Comparison of ENCODE assay signal across 13 cellular contexts in the genomic region with DNA sequence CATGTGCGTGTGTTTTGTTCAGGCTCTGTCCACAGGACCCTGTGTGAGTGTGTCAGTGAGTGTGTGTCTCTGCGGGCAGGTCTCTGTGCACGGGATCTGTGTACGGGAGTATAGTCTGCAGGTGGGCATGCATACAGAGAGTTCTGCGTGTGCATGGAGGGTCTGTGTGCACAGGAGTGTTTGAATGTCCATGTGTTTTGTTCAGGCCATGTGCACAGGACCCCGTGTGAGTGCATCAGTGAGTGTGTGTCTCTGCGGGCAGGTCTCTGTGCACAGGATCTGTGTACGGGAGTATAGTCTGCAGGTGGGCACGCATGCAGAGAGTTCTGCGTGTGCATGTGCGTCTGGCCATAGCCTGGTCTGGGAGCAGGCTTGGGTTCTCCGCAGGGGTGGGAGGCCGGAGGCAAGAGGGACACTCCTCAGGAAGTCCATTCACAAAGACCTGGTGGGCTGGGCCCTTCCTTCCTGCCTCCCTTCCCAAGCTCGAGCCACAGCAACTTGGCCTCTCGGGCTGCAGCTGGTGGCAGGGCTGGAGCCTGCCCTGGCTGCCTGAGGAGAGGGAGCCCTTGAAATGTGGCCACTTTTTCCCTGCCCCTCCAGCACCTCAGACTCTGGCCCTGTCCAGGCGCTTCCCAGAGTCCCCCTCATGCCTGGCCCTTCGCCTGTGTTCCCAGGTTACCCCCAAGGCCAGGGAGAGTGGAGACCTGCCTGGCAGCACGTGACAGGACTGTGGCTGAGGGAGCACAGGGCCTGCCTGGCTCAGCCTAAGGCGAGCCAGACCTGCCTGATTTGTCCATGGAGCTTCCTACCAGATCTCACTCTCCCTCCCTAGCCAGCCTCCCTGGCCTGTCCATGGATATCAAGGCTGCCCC. TPM values are rescaled to one million over a fixed set of nuclear protein-coding genes. Genes with fewer than 3 reads are reported as not detected.
DNase-seq lines count a peak whose midpoint lies in the region; ATAC-seq and TF ChIP-seq lines count a peak whose summit lies in the region.
"Had no signal": no experiment of that assay in that cellular context is flagged by ENCODE, and none has a peak within 500 bp of the region (broad histone marks: within the 10 kb centered on the region; RNA-seq: fewer than 3 reads in every experiment).

No MANE protein-coding gene starts in this region.

- peaks cover 0 to 5% of the 10 kb centered on the region in 2 donors for H3K36me3 ChIP-seq in lung (ENCODE audit: control insufficient read depth in 2 of 2, insufficient read depth in 2 of 2, low read length in 2 of 2)
- H3K36me3 ChIP-seq: SJSA1, transverse colon had no signal

- no peak overlapping the region for H3K4me3 ChIP-seq in lung
- H3K4me3 ChIP-seq: SJSA1, transverse colon had no signal

- DNase-seq in ecto neural progenitor cell (ENCODE audit: low spot score) (peak; percentile 52), lung (ENCODE audit: low spot score) (no peak), GM19240 (ENCODE audit: insufficient read length, low spot score) (no peak), NCI-H2081 treated with DMSO at 0.1 percent for 48 hours (lab: John Stamatoyannopoulos, UW) (no peak)
- DNase-seq in activated CD4-positive, alpha-beta T cell treated with anti-CD3 and anti-CD28 coated beads, Interleukin-2, amount 10 ng/mL, durations not matched to agents 24 days and 14 days: no peak
- DNase-seq: HCEC 1CT, NCI-H524, transverse colon had no signal

- no peaks in the 10 kb centered on the region for H3K4me1 Mint-ChIP-seq in activated CD4-positive, alpha-beta T cell treated with anti-CD3 and anti-CD28 coated beads, Interleukin-2, amount 10 ng/mL, durations not matched to agents 24 days and 14 days

- TF ChIP-seq CTCF in C4-2B (conservative IDR thresholded peaks at IDR 0.05) (no peak), lung (IDR thresholded peaks at IDR 0.05; ENCODE audit: control extremely low read depth, extremely low read depth) (no peak)

- no peak overlapping the region for H3K4me3 Mint-ChIP-seq in activated CD4-positive, alpha-beta T cell treated with anti-CD3 and anti-CD28 coated beads, Interleukin-2, amount 10 ng/mL, durations not matched to agents 24 days and 14 days

- H3K9me3 Mint-ChIP-seq in activated CD4-positive, alpha-beta T cell treated with anti-CD3 and anti-CD28 coated beads, Interleukin-2, amount 10 ng/mL, durations not matched to agents 24 days and 14 days: no peaks in the 10 kb centered on the region

- intact Hi-C loops in activated CD4-positive, alpha-beta T cell treated with anti-CD3 and anti-CD28 coated beads, Interleukin-2, amount 10 ng/mL, durations not matched to agents 24 days and 14 days (cut with micrococcal nuclease): no loop called here

- 65 to 75% methylated on average over 18 to 19 of the region's 19 CpGs for WGBS in lung, 2 donors

- H3K27me3 Mint-ChIP-seq in activated CD4-positive, alpha-beta T cell treated with anti-CD3 and anti-CD28 coated beads, Interleukin-2, amount 10 ng/mL, durations not matched to agents 24 days and 14 days: peaks cover 8% of the 10 kb centered on the region

- no peaks in the 10 kb centered on the region for H3K36me3 Mint-ChIP-seq in activated CD4-positive, alpha-beta T cell treated with anti-CD3 and anti-CD28 coated beads, Interleukin-2, amount 10 ng/mL, durations not matched to agents 24 days and 14 days (ENCODE audit: low read depth)

- no peak for ATAC-seq in lung (ENCODE audit: insufficient read depth, low FRiP score)

- H3K27ac ChIP-seq in C4-2B (peak overlapping the region; percentile 51), lung (ENCODE audit: low read depth in 1 of 2, low read length in 1 of 2) (peak overlapping the region; percentile 77 to 91)
- H3K27ac ChIP-seq: SJSA1 had no signal

- H3K4me1 ChIP-seq in lung (ENCODE audit: control insufficient read depth in 2 of 2, insufficient read depth in 2 of 2, low read length in 2 of 2): peaks cover 0 to 16% of the 10 kb centered on the region in 2 donors
- H3K4me1 ChIP-seq: SJSA1 had no signal

- H3K27me3 ChIP-seq in lung (ENCODE audit: control insufficient read depth, insufficient read depth): no peaks in the 10 kb centered on the region

- H3K9me3 ChIP-seq in lung (ENCODE audit: control insufficient read depth in 2 of 2, insufficient read depth in 1 of 2, low read length in 1 of 2): no peaks in the 10 kb centered on the region
- H3K9me3 ChIP-seq: SJSA1, transverse colon had no signal

- H3K27ac Mint-ChIP-seq in activated CD4-positive, alpha-beta T cell treated with anti-CD3 and anti-CD28 coated beads, Interleukin-2, amount 10 ng/mL, durations not matched to agents 24 days and 14 days: no peak overlapping the region

RNA-seq across cellular contexts. Expression of gene HSPA12B, which starts 6.8 kb away (rescaled TPM):
- 10 to 100 TPM; 23.0 to 28.3 TPM for total RNA-seq in lung
- polyA plus RNA-seq in lung: 10 to 100 TPM; 11.4 to 16.8 TPM
- not detected in 2 replicates for total RNA-seq in activated CD4-positive, alpha-beta T cell treated with anti-CD3 and anti-CD28 coated beads, Interleukin-2, amount 10 ng/mL, durations not matched to agents 24 days and 14 days
- total RNA-seq: mononuclear cell, SJSA1 had no signal

RNA-seq across cellular contexts. Expression of gene SIGLEC1, which starts 26.9 kb away (rescaled TPM):
- total RNA-seq in lung: 10 to 100 TPM in 1 of 2 donors, 1 to 10 TPM in 1; 3.7 to 34.2 TPM
- 10 to 100 TPM; 18.1 to 19.2 TPM for polyA plus RNA-seq in lung
- not detected in 2 replicates for total RNA-seq in activated CD4-positive, alpha-beta T cell treated with anti-CD3 and anti-CD28 coated beads, Interleukin-2, amount 10 ng/mL, durations not matched to agents 24 days and 14 days
- total RNA-seq: pulmonary artery endothelial cell, SJSA1 had no signal
- polyA plus RNA-seq: AG04450 had no signal

RNA-seq across cellular contexts. Expression of gene ADISSP, which starts 28.3 kb away (rescaled TPM):
- total RNA-seq in lung: 10 to 100 TPM in 1 of 2 donors, 1 to 10 TPM in 1; 8.6 to 53.7 TPM
- polyA plus RNA-seq in lung: 10 to 100 TPM; 34.1 to 36.1 TPM
- total RNA-seq in activated CD4-positive, alpha-beta T cell treated with anti-CD3 and anti-CD28 coated beads, Interleukin-2, amount 10 ng/mL, durations not matched to agents 24 days and 14 days: 62.9 and 68.8 TPM in 2 replicates

RNA-seq across cellular contexts. Expression of gene SPEF1, which starts 42.0 kb away (rescaled TPM):
- 10 to 100 TPM; 11.7 to 15.5 TPM for total RNA-seq in lung
- 10 to 100 TPM in 1 of 2 donors, 1 to 10 TPM in 1; 9.6 to 11.9 TPM for polyA plus RNA-seq in lung
- not detected in 2 replicates for total RNA-seq in activated CD4-positive, alpha-beta T cell treated with anti-CD3 and anti-CD28 coated beads, Interleukin-2, amount 10 ng/mL, durations not matched to agents 24 days and 14 days
- total RNA-seq: mononuclear cell, SJSA1 had no signal

RNA-seq across cellular contexts. Expression of gene CENPB, which starts 47.2 kb away (rescaled TPM):
- total RNA-seq in lung: 100 to 1,000 TPM in 1 of 2 donors, 10 to 100 TPM in 1; 35.9 to 113 TPM
- polyA plus RNA-seq in lung: 10 to 100 TPM; 72.9 to 85.8 TPM
- total RNA-seq in activated CD4-positive, alpha-beta T cell treated with anti-CD3 and anti-CD28 coated beads, Interleukin-2, amount 10 ng/mL, durations not matched to agents 24 days and 14 days: 72.8 and 74.4 TPM in 2 replicates

Comparison
In these comparisons a context has a peak if more than half of its experiments do, and no peak if none do; other contexts are left out.
1. RNA of gene HSPA12B, which starts 6.8 kb away (total RNA-seq): 23.0 to 28.3 TPM in lung; not detected in activated CD4-positive, alpha-beta T cell treated with anti-CD3 and anti-CD28 coated beads, Interleukin-2, amount 10 ng/mL, durations not matched to agents 24 days and 14 days; every median in the first group is over 10 times any median in the second.